ENCODE assay signal across 1 cellular context in the genomic region with DNA sequence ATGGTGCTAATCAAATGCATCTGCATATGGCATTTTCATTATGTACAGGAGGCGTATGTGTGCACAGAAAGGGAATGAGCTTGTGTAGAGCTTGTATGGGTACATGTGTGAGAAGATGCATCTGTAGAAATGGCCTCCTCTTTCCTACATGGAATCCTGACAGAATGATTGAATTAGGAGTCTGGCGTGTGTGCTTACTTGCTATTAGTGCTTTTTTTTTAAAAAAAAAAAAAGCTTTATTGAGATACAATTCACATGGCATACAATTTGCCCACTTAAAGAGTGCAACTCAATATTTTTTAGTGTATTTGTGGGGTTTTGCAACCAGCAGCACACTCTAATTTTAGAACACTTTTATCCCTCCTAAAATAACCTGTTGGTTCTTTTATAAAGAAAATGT.
TF ChIP-seq lines count a peak whose summit lies in the region.

No MANE protein-coding gene starts in this region.

TF ChIP-seq in K562, 482 proteins besides CTCF, POLR2A, EP300 and RAD21 (continued from another document):
- TF ChIP-seq, protein P1, sequence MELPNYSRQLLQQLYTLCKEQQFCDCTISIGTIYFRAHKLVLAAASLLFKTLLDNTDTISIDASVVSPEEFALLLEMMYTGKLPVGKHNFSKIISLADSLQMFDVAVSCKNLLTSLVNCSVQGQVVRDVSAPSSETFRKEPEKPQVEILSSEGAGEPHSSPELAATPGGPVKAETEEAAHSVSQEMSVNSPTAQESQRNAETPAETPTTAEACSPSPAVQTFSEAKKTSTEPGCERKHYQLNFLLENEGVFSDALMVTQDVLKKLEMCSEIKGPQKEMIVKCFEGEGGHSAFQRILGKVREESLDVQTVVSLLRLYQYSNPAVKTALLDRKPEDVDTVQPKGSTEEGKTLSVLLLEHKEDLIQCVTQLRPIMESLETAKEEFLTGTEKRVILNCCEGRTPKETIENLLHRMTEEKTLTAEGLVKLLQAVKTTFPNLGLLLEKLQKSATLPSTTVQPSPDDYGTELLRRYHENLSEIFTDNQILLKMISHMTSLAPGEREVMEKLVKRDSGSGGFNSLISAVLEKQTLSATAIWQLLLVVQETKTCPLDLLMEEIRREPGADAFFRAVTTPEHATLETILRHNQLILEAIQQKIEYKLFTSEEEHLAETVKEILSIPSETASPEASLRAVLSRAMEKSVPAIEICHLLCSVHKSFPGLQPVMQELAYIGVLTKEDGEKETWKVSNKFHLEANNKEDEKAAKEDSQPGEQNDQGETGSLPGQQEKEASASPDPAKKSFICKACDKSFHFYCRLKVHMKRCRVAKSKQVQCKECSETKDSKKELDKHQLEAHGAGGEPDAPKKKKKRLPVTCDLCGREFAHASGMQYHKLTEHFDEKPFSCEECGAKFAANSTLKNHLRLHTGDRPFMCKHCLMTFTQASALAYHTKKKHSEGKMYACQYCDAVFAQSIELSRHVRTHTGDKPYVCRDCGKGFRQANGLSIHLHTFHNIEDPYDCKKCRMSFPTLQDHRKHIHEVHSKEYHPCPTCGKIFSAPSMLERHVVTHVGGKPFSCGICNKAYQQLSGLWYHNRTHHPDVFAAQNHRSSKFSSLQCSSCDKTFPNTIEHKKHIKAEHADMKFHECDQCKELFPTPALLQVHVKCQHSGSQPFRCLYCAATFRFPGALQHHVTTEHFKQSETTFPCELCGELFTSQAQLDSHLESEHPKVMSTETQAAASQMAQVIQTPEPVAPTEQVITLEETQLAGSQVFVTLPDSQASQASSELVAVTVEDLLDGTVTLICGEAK (IDR thresholded peaks at IDR 0.05) = peak; percentile 72
- TF ChIP-seq, protein P1 (CRISPR knock-in tag; IDR thresholded peaks at IDR 0.05) = no peak
TF ChIP-seq in K562: peak in this region for 1.
